ENCODE assay signal across 1 cellular context in genomic region chr5:96821260-96821916, GRCh38.
TF ChIP-seq lines count a peak whose summit lies in the region.

No MANE protein-coding gene starts in this region.

TF ChIP-seq in IMR-90, 13 proteins besides CTCF, POLR2A, EP300 and RAD21:
- TF ChIP-seq ELK1 (IDR thresholded peaks at IDR 0.05; ENCODE audit: borderline replicate concordance, low read depth, low read length) (no peak), RFX5 (IDR thresholded peaks at IDR 0.05; ENCODE audit: low read depth, low read length) (no peak), USF2 (IDR thresholded peaks at IDR 0.05; ENCODE audit: low read depth, low read length) (no peak)
TF ChIP-seq in IMR-90: peak in this region for 0.
